ENCODE assay signal across 16 cellular contexts in the genomic region with DNA sequence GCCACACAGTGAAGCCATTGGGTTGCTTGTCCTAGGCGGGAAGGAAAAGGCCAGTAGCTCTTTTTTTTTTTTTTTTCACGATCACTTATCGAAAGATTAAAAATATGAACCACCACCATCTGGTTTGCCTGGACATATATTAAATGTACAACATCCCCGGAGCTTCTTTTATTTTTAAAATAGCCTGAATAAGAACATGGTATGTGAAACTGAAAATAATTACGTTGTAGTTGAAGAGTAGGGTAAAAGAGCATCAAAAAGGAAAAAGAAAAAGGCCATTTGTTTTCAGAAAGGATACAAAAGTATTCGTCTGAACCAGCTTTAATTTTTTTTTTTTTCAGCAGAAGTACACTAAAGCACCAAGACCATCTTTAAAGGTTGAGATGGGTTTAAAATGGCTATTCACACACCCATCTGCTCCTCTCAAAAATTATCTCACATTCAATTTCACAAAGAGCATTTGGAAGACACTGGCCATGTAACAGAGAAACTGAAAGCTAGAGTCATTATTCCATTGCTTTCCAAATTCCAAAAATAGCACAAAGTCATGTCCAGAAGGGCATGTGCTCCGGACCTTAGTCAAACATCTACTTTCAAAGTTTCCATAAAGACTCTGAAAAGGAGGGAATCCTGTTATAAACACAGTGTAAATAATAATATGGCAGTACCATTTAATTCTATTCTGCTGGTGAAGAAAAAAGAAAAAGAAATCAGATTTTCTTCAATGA.
"Had no signal": no experiment of that assay in that cellular context is flagged by ENCODE, and none has a peak within 500 bp of the region (broad histone marks: within the 10 kb centered on the region; RNA-seq: fewer than 3 reads in every experiment).

No MANE protein-coding gene starts in this region.

- H3K4me1 ChIP-seq: body of pancreas, lower lobe of right lung, suprapubic skin had no signal

- ATAC-seq: body of pancreas; effector memory CD8-positive, alpha-beta T cell; lower lobe of right lung; naive thymus-derived CD4-positive, alpha-beta T cell; SK-N-SH treated with all-trans-retinoic acid at 6 μM for 48 hours had no signal

- H3K4me3 ChIP-seq: body of pancreas, lower lobe of right lung, suprapubic skin had no signal

- H3K9me3 ChIP-seq: body of pancreas, lower lobe of right lung, neutrophil, suprapubic skin had no signal

- H3K36me3 ChIP-seq: lower lobe of right lung, neutrophil, suprapubic skin had no signal

- H3K27ac ChIP-seq: body of pancreas, lower lobe of right lung, neutrophil, suprapubic skin had no signal

- DNase-seq: activated B cell treated with CpG ODN at 0.5 μM for 24 hours; activated CD4-positive, alpha-beta T cell treated with anti-CD3 and anti-CD28 coated beads, Interleukin-2, amount 10 ng/mL, durations not matched to agents 24 days and 14 days; activated naive CD4-positive, alpha-beta T cell treated with anti-CD3 and anti-CD28 coated beads, Interleukin-2, amount 50 U/mL, for 16 hours; amniotic stem cell; body of pancreas; effector memory CD8-positive, alpha-beta T cell; erythroblast; islet precursor cell; lower lobe of right lung; midbrain; naive thymus-derived CD4-positive, alpha-beta T cell; stimulated activated CD4-positive, alpha-beta T cell treated with anti-CD3 and anti-CD28 coated beads, Interleukin-2, amount 100 ng/mL, for 48 hours; stimulated activated naive CD4-positive, alpha-beta T cell treated with Interleukin-2 at 50 U/mL for 16 hours had no signal

- H3K27me3 ChIP-seq: body of pancreas, neutrophil, suprapubic skin had no signal
